Comparison of ENCODE assay signal across 17 cellular contexts in genomic region chr3:12960497-12960896, GRCh38.
DNase-seq lines count a peak whose midpoint lies in the region; ATAC-seq, FAIRE-seq and TF ChIP-seq lines count a peak whose summit lies in the region.
"Had no signal": no experiment of that assay in that cellular context is flagged by ENCODE, and none has a peak within 500 bp of the region (broad histone marks: within the 10 kb centered on the region; RNA-seq: fewer than 3 reads in every experiment).

No MANE protein-coding gene starts in this region.

- DNase-seq in natural killer cell (no peak), GM12878 (ENCODE audit: low read depth, low spot score) (no peak), naive B cell (no peak), kidney glomerular epithelial cell (lab: John Stamatoyannopoulos, UW) (no peak), omental fat pad (ENCODE audit: low spot score) (no peak), T-helper 2 cell (no peak), DMS53 treated with DMSO at 0.1 percent for 48 hours (lab: John Stamatoyannopoulos, UW; ENCODE audit: unreplicated experiment) (no peak)
- no peak for DNase-seq in natural killer cell treated with Interleukin-12 subunit alpha and Interleukin-12 subunit beta and Interleukin-15 and Interleukin-18, amount 100 ng/mL, for 72 hours (ENCODE audit: low spot score)
- DNase-seq: activated CD4-positive, CD25-positive, alpha-beta regulatory T cell treated with anti-CD3 and anti-CD28 coated beads, Interleukin-2, amount 50 U/mL, for 72 hours; activated naive CD4-positive, alpha-beta T cell treated with anti-CD3 and anti-CD28 coated beads, Interleukin-2, amount 50 U/mL, for 16 hours; esophagus squamous epithelium; islet precursor cell; NCI-H1694 treated with DMSO at 0.1 percent for 48 hours; NCI-H345; sigmoid colon; T-helper 1 cell had no signal

- TF ChIP-seq RAD21 in GM12878 (IDR thresholded peaks at IDR 0.05; ENCODE audit: insufficient read depth, low read depth, low read length) = no peak

- no peak overlapping the region for H3K4me3 ChIP-seq in GM12878
- H3K4me3 ChIP-seq: breast epithelium, esophagus squamous epithelium, sigmoid colon had no signal

- in situ Hi-C loops in GM12878 (cut with MboI) = no loop called here

- POLR2A ChIA-PET in GM12878 (lab: Charles Lee) = interaction anchor here (1.2 kb wide), 1 partner anchor 24 kb away, joined by 3 read pairs; no protein-coding TSS in a partner anchor

- H3K9me3 Mint-ChIP-seq in natural killer cell (no peaks in the 10 kb centered on the region), naive B cell (no peaks in the 10 kb centered on the region)
- H3K9me3 Mint-ChIP-seq in natural killer cell treated with Interleukin-12 subunit alpha and Interleukin-12 subunit beta and Interleukin-15 and Interleukin-18, amount 100 ng/mL, for 72 hours = no peaks in the 10 kb centered on the region

- peaks cover 49% of the 10 kb centered on the region for H3K4me1 ChIP-seq in GM12878 (ENCODE audit: control insufficient read depth, insufficient read depth, low read length)

- H3K27me3 ChIP-seq in GM12878 (replicated peaks in 1 of 2; ENCODE audit: control insufficient read depth in 2 of 2, insufficient read depth in 2 of 2, low read length in 1 of 2) = no peaks in the 10 kb centered on the region
- H3K27me3 ChIP-seq: breast epithelium, esophagus squamous epithelium, sigmoid colon had no signal

- no peak overlapping the region for H3K9ac ChIP-seq in GM12878 (ENCODE audit: control insufficient read depth, insufficient read depth, low read length)

- no TSS peak for BruUV-seq in GM12878 (replicated peaks; lab: Mats Ljungman, UMichigan)

- SMC1A ChIA-PET in GM12878 (lab: Charles Lee; ENCODE audit: uncharacterized antibody, unreplicated experiment) = interaction anchor here (0.9 kb wide), 1 partner anchor 79 kb away, joined by 4 read pairs; no protein-coding TSS in a partner anchor

- no peak overlapping the region for H2AFZ ChIP-seq in GM12878 (ENCODE audit: control insufficient read depth, low read depth, low read length)

- H3K79me2 ChIP-seq in GM12878 (ENCODE audit: control insufficient read depth, insufficient read depth, low read length) = peaks cover 61% of the 10 kb centered on the region

- RAD21 ChIA-PET in GM12878 (lab: Charles Lee; ENCODE audit: unreplicated experiment) = no interaction called here

- H3K4me2 ChIP-seq in GM12878 (ENCODE audit: control insufficient read depth, insufficient read depth) = peak overlapping the region; percentile 19; the same call in 1 of the 2 replicates

- CTCF ChIA-PET in GM12878 (lab: Yijun Ruan, JAX) = interaction anchor here (0.6 to 1.3 kb wide), 3 partner anchors 35 to 130 kb away, joined by 3 to 4 read pairs (median 3); no protein-coding TSS in a partner anchor

- no peak for TF ChIP-seq EP300 in GM12878 (IDR thresholded peaks at IDR 0.05; ENCODE audit: borderline replicate concordance in 1 of 2, control insufficient read depth in 1 of 2, low read depth in 2 of 2, low read length in 2 of 2)

- no peaks in the 10 kb centered on the region for H3K27me3 Mint-ChIP-seq in natural killer cell (ENCODE audit: low read depth in 2 of 2)
- no peaks in the 10 kb centered on the region for H3K27me3 Mint-ChIP-seq in natural killer cell treated with Interleukin-12 subunit alpha and Interleukin-12 subunit beta and Interleukin-15 and Interleukin-18, amount 100 ng/mL, for 72 hours
- no peaks in the 10 kb centered on the region for H3K27me3 Mint-ChIP-seq in naive B cell

- H3K4me3 Mint-ChIP-seq in natural killer cell (peak overlapping the region; percentile 56), naive B cell (peak overlapping the region; percentile 72 to 91 (median 86))
- H3K4me3 Mint-ChIP-seq in natural killer cell treated with Interleukin-12 subunit alpha and Interleukin-12 subunit beta and Interleukin-15 and Interleukin-18, amount 100 ng/mL, for 72 hours = no peak overlapping the region

- WGBS in GM12878 (ENCODE audit: insufficient coverage, insufficient replicate concordance, low lambda C conversion rate, missing lambda C conversion rate) = 91% methylated on average over 3 of the region's 3 CpGs

- no peak for FAIRE-seq in GM12878 (lab: Jason Lieb, UNC)

- TF ChIP-seq CTCF in natural killer cell (IDR thresholded peaks at IDR 0.05) = no peak
- no peak for TF ChIP-seq CTCF in GM12878 (IDR thresholded peaks at IDR 0.05 in 2 of 3, conservative IDR thresholded peaks at IDR 0.05 in 1 of 3; ENCODE audit: control insufficient read depth in 2 of 3, extremely low read depth in 1 of 3, insufficient read depth in 1 of 3, low read depth in 3 of 3, low read length in 3 of 3)
- TF ChIP-seq CTCF in omental fat pad (IDR thresholded peaks at IDR 0.05) = no peak

- H3K27ac ChIP-seq in GM12878 (ENCODE audit: control insufficient read depth, insufficient read depth) = no peak overlapping the region
- H3K27ac ChIP-seq: breast epithelium had no signal

- ATAC-seq in natural killer cell = no peak
- ATAC-seq in natural killer cell treated with Interleukin-12 subunit alpha and Interleukin-12 subunit beta and Interleukin-15 and Interleukin-18, amount 100 ng/mL, for 72 hours = no peak
- no peak for ATAC-seq in GM12878
- no peak for ATAC-seq in naive B cell (ENCODE audit: low read depth in 2 of 2)
- ATAC-seq in omental fat pad (ENCODE audit: low FRiP score) = no peak

- H4K20me1 ChIP-seq in GM12878 (ENCODE audit: control insufficient read depth, insufficient read depth) = peaks cover 11% of the 10 kb centered on the region

- intact Hi-C loops in natural killer cell (cut with micrococcal nuclease) = no loop called here
- intact Hi-C loops in GM12878 (cut with micrococcal nuclease; ENCODE audit: unreplicated experiment) = no loop called here

- H3K36me3 Mint-ChIP-seq in natural killer cell (no peaks in the 10 kb centered on the region), naive B cell (no peaks in the 10 kb centered on the region)
- no peaks in the 10 kb centered on the region for H3K36me3 Mint-ChIP-seq in natural killer cell treated with Interleukin-12 subunit alpha and Interleukin-12 subunit beta and Interleukin-15 and Interleukin-18, amount 100 ng/mL, for 72 hours

- no peak for TF ChIP-seq POLR2A in GM12878 (IDR thresholded peaks at IDR 0.05; ENCODE audit: low read depth, low read length)

- H3K9me3 ChIP-seq in GM12878 (replicated peaks; ENCODE audit: control insufficient read depth, insufficient read depth, low read length) = no peaks in the 10 kb centered on the region
- H3K9me3 ChIP-seq: breast epithelium, esophagus squamous epithelium, sigmoid colon had no signal

- peak overlapping the region; percentile 52 to 63 for H3K27ac Mint-ChIP-seq in natural killer cell
- H3K27ac Mint-ChIP-seq in natural killer cell treated with Interleukin-12 subunit alpha and Interleukin-12 subunit beta and Interleukin-15 and Interleukin-18, amount 100 ng/mL, for 72 hours = peak overlapping the region in 1 of 2 donors; percentile 42
- H3K27ac Mint-ChIP-seq in naive B cell = peak overlapping the region; percentile 38 to 96 (median 84)

- H3K36me3 ChIP-seq in GM12878 (ENCODE audit: control insufficient read depth in 2 of 2, insufficient read depth in 2 of 2, low read length in 1 of 2) = peaks cover 0 to 10% of the 10 kb centered on the region in 2 experiments; a peak in 3 of 4 replicates
- H3K36me3 ChIP-seq: breast epithelium, esophagus squamous epithelium, sigmoid colon had no signal

- H3K4me1 Mint-ChIP-seq in natural killer cell (peaks cover 76 to 94% of the 10 kb centered on the region in 2 donors), naive B cell (peaks cover 87 to 99% (median 99%) of the 10 kb centered on the region in 3 donors)
- H3K4me1 Mint-ChIP-seq in natural killer cell treated with Interleukin-12 subunit alpha and Interleukin-12 subunit beta and Interleukin-15 and Interleukin-18, amount 100 ng/mL, for 72 hours (ENCODE audit: low read depth in 2 of 2) = peaks cover 80% of the 10 kb centered on the region in 2 donors

TF ChIP-seq in GM12878, 131 proteins besides CTCF, POLR2A, EP300 and RAD21 (continues in another document):
- TF ChIP-seq ZZZ3 (IDR thresholded peaks at IDR 0.05; ENCODE audit: control insufficient read depth, insufficient read length, low read depth) (no peak), ZNF622 (IDR thresholded peaks at IDR 0.05) (no peak), DPF2 (IDR thresholded peaks at IDR 0.05) (no peak), SPI1 (IDR thresholded peaks at IDR 0.05; ENCODE audit: borderline replicate concordance, insufficient read depth, low read depth, low read length) (no peak), BCL3 (IDR thresholded peaks at IDR 0.05; ENCODE audit: borderline replicate concordance, insufficient read depth, low read depth, low read length, poor library complexity, severe bottlenecking) (no peak), MAX (IDR thresholded peaks at IDR 0.05; ENCODE audit: low read depth, low read length) (no peak), RELA (IDR thresholded peaks at IDR 0.05; ENCODE audit: borderline replicate concordance, partially characterized antibody) (no peak), MEF2B (IDR thresholded peaks at IDR 0.05; ENCODE audit: partially characterized antibody, poor library complexity, severe bottlenecking) (no peak), CHD4 (IDR thresholded peaks at IDR 0.05) (no peak), USF2 (IDR thresholded peaks at IDR 0.05; ENCODE audit: borderline replicate concordance, low read depth, low read length) (no peak), IRF4 (IDR thresholded peaks at IDR 0.05; ENCODE audit: low read depth, low read length) (no peak)
